ENCODE assay signal across 9 cellular contexts in genomic region chr13:25738342-25738771, GRCh38.
DNase-seq lines count a peak whose midpoint lies in the region; ATAC-seq and TF ChIP-seq lines count a peak whose summit lies in the region.
"Had no signal": no experiment of that assay in that cellular context is flagged by ENCODE, and none has a peak within 500 bp of the region (broad histone marks: within the 10 kb centered on the region; RNA-seq: fewer than 3 reads in every experiment).

No MANE protein-coding gene starts in this region.

- H2AFZ ChIP-seq in DND-41 (ENCODE audit: low read depth, low read length) = no peak overlapping the region; the same call in 1 of the 2 replicates

- no peak overlapping the region for H3K18ac ChIP-seq in mesendoderm (ENCODE audit: low read length)

- no peak overlapping the region for H2AK5ac ChIP-seq in mesendoderm (ENCODE audit: low read length)

- H3K36me3 ChIP-seq in DND-41 (ENCODE audit: insufficient read depth, low read length) (no peaks in the 10 kb centered on the region), mesendoderm (ENCODE audit: control insufficient read depth, insufficient read depth, low read length) (no peaks in the 10 kb centered on the region)

- ATAC-seq in DND-41 (ENCODE audit: insufficient read depth, low read depth) = peak; percentile 84
- ATAC-seq in T-helper 17 cell = no peak
- ATAC-seq in HG02798 (IDR thresholded peaks at IDR 0.05; ENCODE audit: poor library complexity, unreplicated experiment) = no peak
- ATAC-seq in GM19467 (IDR thresholded peaks at IDR 0.05; ENCODE audit: unreplicated experiment) = no peak

- peak; percentile 80 for DNase-seq in DND-41
- DNase-seq in NCI-H1417 treated with DMSO at 0.1 percent for 48 hours (lab: John Stamatoyannopoulos, UW) = peak; percentile 34
- DNase-seq in T-helper 17 cell = no peak
- DNase-seq in mesendoderm = peak; percentile 16
- no peak for DNase-seq in iPS-NIHi7 (ENCODE audit: extremely low spot score)
- no peak for DNase-seq in activated T-cell treated with anti-CD3 and anti-CD28 coated beads, Interleukin-2, amount 50 U/mL, for 24 hours

- no peaks in the 10 kb centered on the region for H4K20me1 ChIP-seq in DND-41 (ENCODE audit: insufficient read depth, low read length)

- no CpG with 5 or more reads among the region's 1 CpG for WGBS in mesendoderm (ENCODE audit: extremely low coverage, insufficient coverage, low lambda C conversion rate)

- peaks cover 49% of the 10 kb centered on the region for H3K4me1 ChIP-seq in DND-41 (ENCODE audit: insufficient read depth, low read length)
- peaks cover 10% of the 10 kb centered on the region for H3K4me1 ChIP-seq in mesendoderm (ENCODE audit: control insufficient read depth, low read depth, low read length)

- H3K9ac ChIP-seq in DND-41 (ENCODE audit: low read depth, low read length) = peak overlapping the region; percentile 7
- H3K9ac ChIP-seq in mesendoderm (ENCODE audit: low read length) = no peak overlapping the region

- H3K4me2 ChIP-seq in DND-41 (ENCODE audit: insufficient read depth, low read length) (peak overlapping the region; percentile 53), mesendoderm (ENCODE audit: low read length) (no peak overlapping the region)

- H3K56ac ChIP-seq in mesendoderm (ENCODE audit: low read length) = peak overlapping the region; percentile 63

- no peak overlapping the region for H2BK5ac ChIP-seq in mesendoderm (ENCODE audit: low read length)

- no peak overlapping the region for H2BK120ac ChIP-seq in mesendoderm (ENCODE audit: low read depth, low read length)

- no peak overlapping the region for H4K5ac ChIP-seq in mesendoderm (ENCODE audit: low read length)

- H3K4me3 Mint-ChIP-seq in T-helper 17 cell = no peak overlapping the region
- no peak overlapping the region for H3K4me3 Mint-ChIP-seq in activated T-cell treated with anti-CD3 and anti-CD28 coated beads, Interleukin-2, amount 50 U/mL, for 24 hours

- no peaks in the 10 kb centered on the region for H3K36me3 Mint-ChIP-seq in T-helper 17 cell (ENCODE audit: low read depth)
- no peaks in the 10 kb centered on the region for H3K36me3 Mint-ChIP-seq in activated T-cell treated with anti-CD3 and anti-CD28 coated beads, Interleukin-2, amount 50 U/mL, for 24 hours (ENCODE audit: low read depth)

- H3K23ac ChIP-seq in mesendoderm (ENCODE audit: low read length) = no peak overlapping the region

- H3K79me1 ChIP-seq in mesendoderm (ENCODE audit: low read length) = no peaks in the 10 kb centered on the region

- H3K27me3 Mint-ChIP-seq in T-helper 17 cell = peaks cover 7% of the 10 kb centered on the region
- H3K27me3 Mint-ChIP-seq in activated T-cell treated with anti-CD3 and anti-CD28 coated beads, Interleukin-2, amount 50 U/mL, for 24 hours = peaks cover 5% of the 10 kb centered on the region

- H4K8ac ChIP-seq in mesendoderm (ENCODE audit: low read depth, low read length) = no peak overlapping the region

- H3K4me1 Mint-ChIP-seq in T-helper 17 cell = peaks cover 6% of the 10 kb centered on the region
- H3K4me1 Mint-ChIP-seq in activated T-cell treated with anti-CD3 and anti-CD28 coated beads, Interleukin-2, amount 50 U/mL, for 24 hours (ENCODE audit: low read depth) = peaks cover 18% of the 10 kb centered on the region

- H3K27me3 ChIP-seq in DND-41 (ENCODE audit: insufficient read depth, low read length, poor library complexity) (no peaks in the 10 kb centered on the region), mesendoderm (ENCODE audit: insufficient read depth, low read length, poor library complexity) (no peaks in the 10 kb centered on the region)

- TF ChIP-seq CTCF in DND-41 (IDR thresholded peaks at IDR 0.05; ENCODE audit: borderline replicate concordance, extremely low read depth, low read length, poor library complexity, severe bottlenecking) = no peak

- H3K79me2 ChIP-seq in DND-41 (ENCODE audit: insufficient read depth, low read length) (no peaks in the 10 kb centered on the region), mesendoderm (ENCODE audit: control insufficient read depth, insufficient read depth, low read length) (no peaks in the 10 kb centered on the region)

- H3K27ac ChIP-seq in DND-41 (ENCODE audit: low read length) = peak overlapping the region; percentile 79
- H3K27ac ChIP-seq in mesendoderm (ENCODE audit: low read depth, low read length) = no peak overlapping the region
- H3K27ac ChIP-seq: RWPE1 had no signal

- no peak overlapping the region for H2BK15ac ChIP-seq in mesendoderm (replicated peaks; ENCODE audit: low read depth)

- peak overlapping the region; percentile 17 for H3K27ac Mint-ChIP-seq in T-helper 17 cell
- H3K27ac Mint-ChIP-seq in activated T-cell treated with anti-CD3 and anti-CD28 coated beads, Interleukin-2, amount 50 U/mL, for 24 hours = no peak overlapping the region

- H3K4ac ChIP-seq in mesendoderm (ENCODE audit: low read depth, low read length) = no peak overlapping the region

- H3K4me3 ChIP-seq in DND-41 (ENCODE audit: low read depth in 1 of 2, low read length in 2 of 2) (peak overlapping the region in 1 of 2 experiments; percentile 19; a peak in 1 of 4 replicates), mesendoderm (ENCODE audit: low read length) (no peak overlapping the region)

- H3K9me3 Mint-ChIP-seq in activated T-cell treated with anti-CD3 and anti-CD28 coated beads, Interleukin-2, amount 50 U/mL, for 24 hours = no peaks in the 10 kb centered on the region

- H3K9me3 ChIP-seq in DND-41 (ENCODE audit: insufficient read depth, low read length, severe bottlenecking) (no peaks in the 10 kb centered on the region), T-helper 17 cell (ENCODE audit: control insufficient read depth, low read length, poor library complexity, severe bottlenecking) (no peaks in the 10 kb centered on the region)

Comparison
In these comparisons a context has a peak if more than half of its experiments do, and no peak if none do; other contexts are left out.
1. DNase-seq: peak in DND-41 (single experiment), NCI-H1417 treated with DMSO at 0.1 percent for 48 hours (single experiment) and mesendoderm (single experiment); none in T-helper 17 cell (0 of 3), iPS-NIHi7 (single experiment) and activated T-cell treated with anti-CD3 and anti-CD28 coated beads, Interleukin-2, amount 50 U/mL, for 24 hours (single experiment).